Comparison of ENCODE assay signal across 24 cellular contexts in the genomic region with DNA sequence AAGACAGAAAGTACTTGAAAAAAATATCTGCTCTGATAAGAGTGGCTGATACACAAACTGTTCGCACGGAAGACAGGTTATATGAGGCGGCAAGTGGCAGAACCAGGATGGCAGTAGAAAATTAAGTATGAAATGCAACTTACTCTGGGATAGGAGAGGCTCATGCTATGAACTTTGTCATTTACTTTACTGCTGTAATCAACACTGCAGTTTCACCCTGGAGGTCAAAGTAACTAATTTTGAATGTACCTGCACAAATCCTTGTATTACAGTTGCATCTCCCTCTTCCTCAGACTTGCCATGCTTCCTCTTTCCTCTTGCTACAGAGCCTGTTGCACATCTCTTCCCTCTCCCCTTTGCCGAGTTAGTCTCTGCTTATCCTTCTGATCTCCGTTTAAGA. TPM values are rescaled to one million over a fixed set of nuclear protein-coding genes. Genes with fewer than 3 reads are reported as not detected.
A peak's percentile ranks its signal among the peaks of the same experiment; 100 is the strongest.
DNase-seq lines count a peak whose midpoint lies in the region; ATAC-seq, FAIRE-seq and TF ChIP-seq lines count a peak whose summit lies in the region.
"Had no signal": no experiment of that assay in that cellular context is flagged by ENCODE, and none has a peak within 500 bp of the region (broad histone marks: within the 10 kb centered on the region; RNA-seq: fewer than 3 reads in every experiment).

No MANE protein-coding gene starts in this region.

- no peaks in the 10 kb centered on the region for H3K9me3 Mint-ChIP-seq in progenitor cell of endocrine pancreas (ENCODE audit: low read depth)
- H3K9me3 Mint-ChIP-seq: CD4-positive, alpha-beta memory T cell had no signal

- CTCF ChIA-PET in HepG2 (lab: Yijun Ruan, JAX; ENCODE audit: low intra/inter-chr PET ratio, low total read pairs): no interaction called here

- H3K27ac ChIP-seq in liver (ENCODE audit: low read depth in 1 of 2, low read length in 2 of 2): peak overlapping the region; percentile 53 to 67
- no peak overlapping the region for H3K27ac ChIP-seq in HepG2 (ENCODE audit: extremely low read length, insufficient read depth, low read length)
- peak overlapping the region; percentile 86 for H3K27ac ChIP-seq in hepatocyte
- H3K27ac ChIP-seq in WERI-Rb-1: no peak overlapping the region
- H3K27ac ChIP-seq: 22Rv1, BLaER1, KMS-11, SJCRH30 had no signal

- peaks cover 3 to 28% (median 18%) of the 10 kb centered on the region in 4 donors for H3K4me1 ChIP-seq in liver (ENCODE audit: control insufficient read depth in 4 of 4, insufficient read depth in 4 of 4, low read length in 3 of 4)
- H3K4me1 ChIP-seq in HepG2 (ENCODE audit: insufficient read depth, low read length): peaks cover 12% of the 10 kb centered on the region
- no peaks in the 10 kb centered on the region for H3K4me1 ChIP-seq in hepatocyte (ENCODE audit: insufficient read depth)
- H3K4me1 ChIP-seq: SJCRH30 had no signal

- H3K79me2 ChIP-seq in HepG2 (ENCODE audit: insufficient read depth, low read length) (no peaks in the 10 kb centered on the region), hepatocyte (no peaks in the 10 kb centered on the region)

- H3K4me1 Mint-ChIP-seq in progenitor cell of endocrine pancreas (ENCODE audit: low read depth): no peaks in the 10 kb centered on the region

- no peak for TF ChIP-seq POLR2A in HepG2 (IDR thresholded peaks at IDR 0.05; ENCODE audit: insufficient read depth in 1 of 2, low read depth in 2 of 2, low read length in 2 of 2)

- no peaks in the 10 kb centered on the region for H3K9me3 ChIP-seq in liver (ENCODE audit: control insufficient read depth in 4 of 4, low read length in 3 of 4)
- H3K9me3 ChIP-seq in HepG2 (ENCODE audit: low read length): no peaks in the 10 kb centered on the region
- no peaks in the 10 kb centered on the region for H3K9me3 ChIP-seq in hepatocyte (ENCODE audit: low read depth)
- H3K9me3 ChIP-seq in WERI-Rb-1 (ENCODE audit: severe bottlenecking): no peaks in the 10 kb centered on the region
- H3K9me3 ChIP-seq: BLaER1, SJCRH30 had no signal

- H3K36me3 Mint-ChIP-seq in progenitor cell of endocrine pancreas (ENCODE audit: insufficient read depth): peaks cover 13% of the 10 kb centered on the region

- H4K20me1 ChIP-seq in HepG2 (ENCODE audit: insufficient read depth, low read length) (no peaks in the 10 kb centered on the region), hepatocyte (ENCODE audit: insufficient read depth, poor library complexity, severe bottlenecking) (no peaks in the 10 kb centered on the region)

- H3K4me2 ChIP-seq in HepG2 (ENCODE audit: low read depth, low read length) (no peak overlapping the region), hepatocyte (peak overlapping the region; percentile 25)
- H3K4me2 ChIP-seq: BLaER1, KMS-11 had no signal

- intact Hi-C loops in HepG2 (cut with micrococcal nuclease; ENCODE audit: unreplicated experiment): no loop called here

- ATAC-seq in HepG2 (no peak), HG02885 (IDR thresholded peaks at IDR 0.05; ENCODE audit: poor library complexity, unreplicated experiment) (no peak), GM21390 (IDR thresholded peaks at IDR 0.05; ENCODE audit: unreplicated experiment) (no peak)

- no peak overlapping the region for H3K4me3 ChIP-seq in liver (ENCODE audit: low read depth in 1 of 3, low read length in 3 of 3)
- H3K4me3 ChIP-seq in HepG2 (replicated peaks in 1 of 3; ENCODE audit: insufficient read depth in 1 of 3, low read depth in 2 of 3, low read length in 3 of 3): no peak overlapping the region
- H3K4me3 ChIP-seq in hepatocyte: no peak overlapping the region
- H3K4me3 ChIP-seq in WERI-Rb-1 (ENCODE audit: low read depth, low read length): no peak overlapping the region
- H3K4me3 ChIP-seq: BLaER1, SJCRH30 had no signal

- WGBS in liver: 38% methylated on average over 5 of the region's 5 CpGs
- whole genome bisulfite sequencing in HepG2 (ENCODE audit: low lambda C conversion rate): 95% methylated on average over 5 of the region's 5 CpGs
- WGBS in hepatocyte (ENCODE audit: low lambda C conversion rate, missing lambda C conversion rate): 73% methylated on average over 5 of the region's 5 CpGs

- H2AFZ ChIP-seq in HepG2 (ENCODE audit: low read length) (no peak overlapping the region), hepatocyte (no peak overlapping the region)

- in situ Hi-C loops in HepG2 (cut with HindIII; ENCODE audit: extremely low pct_ligation_motif_present, low pct_unique_long_range_greater_than_20kb): no loop called here

- no peaks in the 10 kb centered on the region for H3K9me2 ChIP-seq in hepatocyte (replicated peaks; ENCODE audit: insufficient read depth)

- H3K27me3 ChIP-seq in liver (ENCODE audit: control insufficient read depth in 4 of 4, insufficient read depth in 4 of 4, low read length in 3 of 4): no peaks in the 10 kb centered on the region
- H3K27me3 ChIP-seq in HepG2 (ENCODE audit: control insufficient read depth in 1 of 2, insufficient read depth in 2 of 2, low read length in 2 of 2): no peaks in the 10 kb centered on the region
- H3K27me3 ChIP-seq in hepatocyte: no peaks in the 10 kb centered on the region
- no peaks in the 10 kb centered on the region for H3K27me3 ChIP-seq in WERI-Rb-1 (ENCODE audit: insufficient read depth, low read depth, severe bottlenecking)
- H3K27me3 ChIP-seq: BLaER1, SJCRH30 had no signal

- peak overlapping the region; percentile 57 for H3K27ac Mint-ChIP-seq in progenitor cell of endocrine pancreas

- TF ChIP-seq RAD21 in liver (IDR thresholded peaks at IDR 0.05): peak; percentile 8 to 26
- no peak for TF ChIP-seq RAD21 in HepG2 (CRISPR knock-in tag; IDR thresholded peaks at IDR 0.05)

- no peak overlapping the region for H3K9ac ChIP-seq in liver (ENCODE audit: low read depth in 1 of 2, low read length in 2 of 2)
- no peak overlapping the region for H3K9ac ChIP-seq in HepG2 (ENCODE audit: insufficient read depth, low read depth, low read length)
- H3K9ac ChIP-seq: BLaER1, KMS-11 had no signal

- TF ChIP-seq EP300 in HepG2 (IDR thresholded peaks at IDR 0.05; ENCODE audit: low read depth in 2 of 2, low read length in 2 of 2): no peak
- TF ChIP-seq EP300 in HepG2 (CRISPR knock-in tag; IDR thresholded peaks at IDR 0.05; ENCODE audit: borderline replicate concordance): no peak

- no peak for FAIRE-seq in HepG2 (lab: Jason Lieb, UNC)
- FAIRE-seq: GM12892, HTR-8/SVneo, RCC 7860 had no signal

- no peaks in the 10 kb centered on the region for H3K27me3 Mint-ChIP-seq in progenitor cell of endocrine pancreas
- H3K27me3 Mint-ChIP-seq: CD4-positive, alpha-beta memory T cell had no signal

- peaks cover 4 to 25% (median 17%) of the 10 kb centered on the region in 4 donors for H3K36me3 ChIP-seq in liver (ENCODE audit: control insufficient read depth in 4 of 4, insufficient read depth in 3 of 4, low read depth in 1 of 4, low read length in 3 of 4)
- peaks cover 14 to 47% of the 10 kb centered on the region in 2 experiments; a peak in 4 of 5 replicates for H3K36me3 ChIP-seq in HepG2 (replicated peaks in 1 of 2; ENCODE audit: control insufficient read depth in 1 of 2, insufficient read depth in 2 of 2, low read length in 2 of 2)
- no peaks in the 10 kb centered on the region for H3K36me3 ChIP-seq in hepatocyte (replicated peaks; ENCODE audit: insufficient read depth, low read depth)
- peaks cover 34% of the 10 kb centered on the region for H3K36me3 ChIP-seq in WERI-Rb-1

- TF ChIP-seq CTCF in liver (IDR thresholded peaks at IDR 0.05; ENCODE audit: low read depth, low read length, missing input control): no peak
- no peak for TF ChIP-seq CTCF in HepG2 (CRISPR knock-in tag; IDR thresholded peaks at IDR 0.05)
- no peak for TF ChIP-seq CTCF in hepatocyte (IDR thresholded peaks at IDR 0.05; ENCODE audit: poor library complexity)
- no peak for TF ChIP-seq CTCF in progenitor cell of endocrine pancreas (IDR thresholded peaks at IDR 0.05; ENCODE audit: unreplicated experiment)
- TF ChIP-seq CTCF in WERI-Rb-1 (IDR thresholded peaks at IDR 0.05; ENCODE audit: low read depth, low read length): no peak

- POLR2A ChIA-PET in HepG2 (lab: Yijun Ruan, JAX): no interaction called here

- DNase-seq in HepG2 (ENCODE audit: low spot score) (no peak), hepatocyte (ENCODE audit: low spot score) (peak; percentile 35), progenitor cell of endocrine pancreas (ENCODE audit: low spot score, unreplicated experiment) (no peak), WERI-Rb-1 (no peak), NCI-H524 (lab: John Stamatoyannopoulos, UW) (no peak)
- DNase-seq: ACHN; CD4-positive, alpha-beta memory T cell; DMS153; GOT3; HCEC 1CT; NCI-H1092 treated with DMSO at 0.1 percent for 48 hours; NCI-H2029 treated with DMSO at 0.1 percent for 48 hours; NCI-H226; NCI-H510A treated with DMSO at 0.1 percent for 48 hours; SJCRH30 had no signal

- no TSS peak for BruUV-seq in HepG2 (replicated peaks; lab: Mats Ljungman, UMichigan)

- H3K4me3 Mint-ChIP-seq in progenitor cell of endocrine pancreas (ENCODE audit: low read depth): no peak overlapping the region
- H3K4me3 Mint-ChIP-seq: CD4-positive, alpha-beta memory T cell had no signal

RNA-seq across cellular contexts. Expression of gene HACL1, which starts 38.8 kb away (rescaled TPM):
- total RNA-seq in liver (10 to 100 TPM; 13.4 to 46.9 TPM), HepG2 (2016; rRNA removed; fragmentation: Illumina TruSeq; extraction: Trizol) (25.7 and 32.0 TPM in 2 replicates), hepatocyte (23.0 and 25.3 TPM in 2 replicates), progenitor cell of endocrine pancreas (24.4 and 25.9 TPM in 2 replicates)
- polyA plus RNA-seq in liver (10 to 100 TPM; 28.2 to 36.2 TPM), HepG2 (2011; rRNA removed) (22.1 and 25.7 TPM in 2 replicates), hepatocyte (18.7 and 21.6 TPM in 2 replicates)
- 5.1 and 7.6 TPM in 2 replicates for total RNA-seq in HepG2 (2016; cell fraction: cytosol; rRNA removed; fragmentation: Illumina TruSeq; extraction: Trizol; ENCODE audit: low read depth)
- 25.8 and 31.8 TPM in 2 replicates for total RNA-seq in HepG2 (2016; cell fraction: insoluble cytoplasmic fraction; rRNA removed; fragmentation: Illumina TruSeq; extraction: Trizol)
- total RNA-seq in HepG2 (2016; cell fraction: membrane; rRNA removed; fragmentation: Illumina TruSeq; extraction: Trizol): 7.5 and 7.7 TPM in 2 replicates
- 20.6 and 21.9 TPM in 2 replicates for total RNA-seq in HepG2 (2016; cell fraction: nucleus; rRNA removed; fragmentation: Illumina TruSeq; extraction: Trizol)
- polyA plus RNA-seq in HepG2 (2011; cell fraction: cytosol; rRNA removed): 18.1 and 18.3 TPM in 2 replicates
- 14.0 and 16.9 TPM in 2 replicates for polyA plus RNA-seq in HepG2 (2011; cell fraction: nucleus; rRNA removed)
- 12.0 and 17.7 TPM in 2 replicates for polyA plus RNA-seq in HepG2 (2012)
- polyA plus RNA-seq in HepG2 (2016; cell fraction: cytosol; fragmentation: Illumina TruSeq; extraction: Trizol; ENCODE audit: low read depth): 2.3 and 2.6 TPM in 2 replicates
- polyA plus RNA-seq in HepG2 (2016; cell fraction: insoluble cytoplasmic fraction; fragmentation: Illumina TruSeq; extraction: Trizol; ENCODE audit: low read depth): 20.8 and 23.2 TPM in 2 replicates
- 4.0 and 4.1 TPM in 2 replicates for polyA plus RNA-seq in HepG2 (2016; cell fraction: membrane; fragmentation: Illumina TruSeq; extraction: Trizol; ENCODE audit: low read depth)
- 13.2 and 15.6 TPM in 2 replicates for polyA plus RNA-seq in HepG2 (2016; cell fraction: nucleus; fragmentation: Illumina TruSeq; extraction: Trizol; ENCODE audit: insufficient read depth, low read depth)
- 39.5 and 56.3 TPM in 2 replicates for polyA minus RNA-seq in HepG2 (2011; rRNA and poly(A)+ RNA removed; ENCODE audit: low replicate concordance)
- polyA minus RNA-seq in HepG2 (2011; cell fraction: cytosol; rRNA and poly(A)+ RNA removed): 11.1 and 11.2 TPM in 2 replicates
- polyA minus RNA-seq in HepG2 (2011; cell fraction: nucleus; rRNA and poly(A)+ RNA removed): 51.2 and 57.7 TPM in 2 replicates

RNA-seq across cellular contexts. Expression of gene BTD, which starts 39.0 kb away (rescaled TPM):
- total RNA-seq in liver (10 to 100 TPM; 45.8 to 78.1 TPM), HepG2 (2016; rRNA removed; fragmentation: Illumina TruSeq; extraction: Trizol) (12.4 and 15.7 TPM in 2 replicates), hepatocyte (37.6 and 37.9 TPM in 2 replicates), progenitor cell of endocrine pancreas (26.9 and 28.9 TPM in 2 replicates)
- polyA plus RNA-seq in liver (10 to 100 TPM; 46.6 to 49.0 TPM), HepG2 (2011; rRNA removed) (35.3 and 35.5 TPM in 2 replicates), hepatocyte (28.4 and 30.2 TPM in 2 replicates)
- total RNA-seq in HepG2 (2016; cell fraction: cytosol; rRNA removed; fragmentation: Illumina TruSeq; extraction: Trizol; ENCODE audit: low read depth): 3.3 and 4.1 TPM in 2 replicates
- total RNA-seq in HepG2 (2016; cell fraction: insoluble cytoplasmic fraction; rRNA removed; fragmentation: Illumina TruSeq; extraction: Trizol): 10.3 and 17.5 TPM in 2 replicates
- 5.8 and 6.0 TPM in 2 replicates for total RNA-seq in HepG2 (2016; cell fraction: membrane; rRNA removed; fragmentation: Illumina TruSeq; extraction: Trizol)
- total RNA-seq in HepG2 (2016; cell fraction: nucleus; rRNA removed; fragmentation: Illumina TruSeq; extraction: Trizol): 16.3 and 19.1 TPM in 2 replicates
- 34.6 and 45.8 TPM in 2 replicates for polyA plus RNA-seq in HepG2 (2011; cell fraction: cytosol; rRNA removed)
- polyA plus RNA-seq in HepG2 (2011; cell fraction: nucleus; rRNA removed): 16.5 and 18.2 TPM in 2 replicates
- polyA plus RNA-seq in HepG2 (2012): 26.8 and 28.2 TPM in 2 replicates
- 3.9 TPM in 2 replicates for polyA plus RNA-seq in HepG2 (2016; cell fraction: cytosol; fragmentation: Illumina TruSeq; extraction: Trizol; ENCODE audit: low read depth)
- 9.1 TPM in 2 replicates for polyA plus RNA-seq in HepG2 (2016; cell fraction: insoluble cytoplasmic fraction; fragmentation: Illumina TruSeq; extraction: Trizol; ENCODE audit: low read depth)
- polyA plus RNA-seq in HepG2 (2016; cell fraction: membrane; fragmentation: Illumina TruSeq; extraction: Trizol; ENCODE audit: low read depth): 4.9 and 5.9 TPM in 2 replicates
- polyA plus RNA-seq in HepG2 (2016; cell fraction: nucleus; fragmentation: Illumina TruSeq; extraction: Trizol; ENCODE audit: insufficient read depth, low read depth): 20.7 and 21.2 TPM in 2 replicates
- polyA minus RNA-seq in HepG2 (2011; rRNA and poly(A)+ RNA removed; ENCODE audit: low replicate concordance): 41.5 and 57.7 TPM in 2 replicates
- polyA minus RNA-seq in HepG2 (2011; cell fraction: cytosol; rRNA and poly(A)+ RNA removed): 17.9 and 21.0 TPM in 2 replicates
- polyA minus RNA-seq in HepG2 (2011; cell fraction: nucleus; rRNA and poly(A)+ RNA removed): 28.2 and 36.6 TPM in 2 replicates

RNA-seq across cellular contexts. Expression of gene COLQ, which starts 41.1 kb away (rescaled TPM):
- total RNA-seq in liver: 1 to 10 TPM in 1 of 2 donors, under 1 TPM in 1; 0.33 to 1.0 TPM
- 1 to 10 TPM in 1 of 2 donors, under 1 TPM in 1; 0.27 to 2.6 TPM for polyA plus RNA-seq in liver
- total RNA-seq in HepG2 (2016; rRNA removed; fragmentation: Illumina TruSeq; extraction: Trizol): 0.31 TPM in 1 of 2 replicates, not detected in the other
- total RNA-seq in HepG2 (2016; cell fraction: cytosol; rRNA removed; fragmentation: Illumina TruSeq; extraction: Trizol; ENCODE audit: low read depth): not detected in 2 replicates
- 0.19 TPM in 1 of 2 replicates, not detected in the other for total RNA-seq in HepG2 (2016; cell fraction: insoluble cytoplasmic fraction; rRNA removed; fragmentation: Illumina TruSeq; extraction: Trizol)
- 0.06 and 0.14 TPM in 2 replicates for total RNA-seq in HepG2 (2016; cell fraction: membrane; rRNA removed; fragmentation: Illumina TruSeq; extraction: Trizol)
- total RNA-seq in HepG2 (2016; cell fraction: nucleus; rRNA removed; fragmentation: Illumina TruSeq; extraction: Trizol): 0.96 and 1.6 TPM in 2 replicates
- 0.46 and 0.52 TPM in 2 replicates for polyA plus RNA-seq in HepG2 (2011; rRNA removed)
- polyA plus RNA-seq in HepG2 (2011; cell fraction: cytosol; rRNA removed): 0.13 and 0.19 TPM in 2 replicates
- 3.7 and 4.0 TPM in 2 replicates for polyA plus RNA-seq in HepG2 (2011; cell fraction: nucleus; rRNA removed)
- 0.28 and 0.35 TPM in 2 replicates for polyA plus RNA-seq in HepG2 (2012)
- polyA plus RNA-seq in HepG2 (2016; cell fraction: cytosol; fragmentation: Illumina TruSeq; extraction: Trizol; ENCODE audit: low read depth): not detected in 2 replicates
- 0.10 TPM in 1 of 2 replicates, not detected in the other for polyA plus RNA-seq in HepG2 (2016; cell fraction: insoluble cytoplasmic fraction; fragmentation: Illumina TruSeq; extraction: Trizol; ENCODE audit: low read depth)
- 0.26 TPM in 1 of 2 replicates, not detected in the other for polyA plus RNA-seq in HepG2 (2016; cell fraction: membrane; fragmentation: Illumina TruSeq; extraction: Trizol; ENCODE audit: low read depth)
- 0.48 and 0.65 TPM in 2 replicates for polyA plus RNA-seq in HepG2 (2016; cell fraction: nucleus; fragmentation: Illumina TruSeq; extraction: Trizol; ENCODE audit: insufficient read depth, low read depth)
- polyA minus RNA-seq in HepG2 (2011; rRNA and poly(A)+ RNA removed; ENCODE audit: low replicate concordance): 0.26 and 0.42 TPM in 2 replicates
- not detected in 2 replicates for polyA minus RNA-seq in HepG2 (2011; cell fraction: cytosol; rRNA and poly(A)+ RNA removed)
- 1.0 and 2.9 TPM in 2 replicates for polyA minus RNA-seq in HepG2 (2011; cell fraction: nucleus; rRNA and poly(A)+ RNA removed)
- total RNA-seq in hepatocyte: 0.27 and 5.5 TPM in 2 replicates
- polyA plus RNA-seq in hepatocyte: 0.73 and 1.0 TPM in 2 replicates
- 9.2 and 9.9 TPM in 2 replicates for total RNA-seq in progenitor cell of endocrine pancreas

Comparison
In these comparisons a context has a peak if more than half of its experiments do, and no peak if none do; other contexts are left out.
1. H3K27ac ChIP-seq: peak in liver (2 of 2) and hepatocyte (single experiment); none in HepG2 (single experiment) and WERI-Rb-1 (single experiment).